In the genomic region with DNA sequence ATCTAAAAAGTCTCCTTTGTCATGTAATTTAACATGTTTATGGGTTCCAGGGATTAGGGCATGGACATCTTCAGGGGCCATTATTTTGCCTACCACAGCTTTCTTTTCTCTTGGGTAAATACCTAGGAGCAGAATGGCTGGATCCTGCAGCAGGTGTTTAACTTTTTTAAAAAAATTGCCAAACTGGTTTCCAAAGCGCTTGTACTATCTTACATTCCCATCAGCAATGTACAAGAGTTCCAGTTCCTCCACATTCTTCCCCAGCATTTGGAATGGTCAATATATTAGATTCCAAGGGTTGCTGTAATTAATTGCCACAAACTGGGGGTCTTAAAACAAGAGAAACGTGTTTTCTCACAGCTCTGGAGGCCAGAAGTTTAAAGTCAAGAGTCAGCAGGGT, we compare ENCODE assay signal across 33 cellular contexts. TPM values are rescaled to one million over a fixed set of nuclear protein-coding genes. Genes with fewer than 3 reads are reported as not detected.
"Had no signal": no experiment of that assay in that cellular context is flagged by ENCODE, and none has a peak within 500 bp of the region (broad histone marks: within the 10 kb centered on the region; RNA-seq: fewer than 3 reads in every experiment).

No MANE protein-coding gene starts in this region.

- H3K4me1 Mint-ChIP-seq: activated CD4-positive, alpha-beta T cell treated with anti-CD3 and anti-CD28 coated beads for 36 hours; activated CD4-positive, alpha-beta T cell treated with anti-CD3 and anti-CD28 coated beads, Interleukin-2, amount 10 ng/mL, durations not matched to agents 24 days and 14 days; activated CD8-positive, alpha-beta memory T cell treated with anti-CD3 and anti-CD28 coated beads, Interleukin-2, amount 10 ng/mL, durations not matched to agents 7 days and 5 days; activated naive CD4-positive, alpha-beta T cell treated with anti-CD3 and anti-CD28 coated beads, Interleukin-2, amount 50 U/mL, for 24 hours; activated naive CD8-positive, alpha-beta T cell treated with anti-CD3 and anti-CD28 coated beads for 36 hours; activated naive CD8-positive, alpha-beta T cell treated with anti-CD3 and anti-CD28 coated beads, Interleukin-2, amount 50 U/mL, for 24 hours; brain had no signal

- H3K27ac ChIP-seq: ascending aorta, breast epithelium, cardiac muscle cell, colonic mucosa, esophagus muscularis mucosa, gastroesophageal sphincter had no signal

- H3K27me3 ChIP-seq: ascending aorta, breast epithelium, cardiac muscle cell, colonic mucosa had no signal

- ATAC-seq: activated CD4-positive, alpha-beta T cell treated with anti-CD3 and anti-CD28 coated beads for 36 hours; activated CD8-positive, alpha-beta memory T cell treated with anti-CD3 and anti-CD28 coated beads, Interleukin-2, amount 10 ng/mL, durations not matched to agents 7 days and 5 days; activated CD8-positive, alpha-beta T cell treated with anti-CD3 and anti-CD28 coated beads, Interleukin-2, amount 10 ng/mL, durations not matched to agents 7 days and 5 days; activated naive CD8-positive, alpha-beta T cell treated with anti-CD3 and anti-CD28 coated beads, Interleukin-2, amount 50 U/mL, for 24 hours; gastroesophageal sphincter had no signal

- DNase-seq: activated CD4-positive, alpha-beta memory T cell treated with anti-CD3 and anti-CD28 coated beads for 36 hours; activated CD4-positive, alpha-beta T cell treated with anti-CD3 and anti-CD28 coated beads for 36 hours; activated CD4-positive, alpha-beta T cell treated with anti-CD3 and anti-CD28 coated beads, Interleukin-2, amount 10 ng/mL, durations not matched to agents 24 days and 14 days; activated CD4-positive, CD25-positive, alpha-beta regulatory T cell; activated CD4-positive, CD25-positive, alpha-beta regulatory T cell treated with anti-CD3 and anti-CD28 coated beads, Interleukin-2, amount 50 U/mL, for 72 hours; activated CD8-positive, alpha-beta memory T cell treated with anti-CD3 and anti-CD28 coated beads, Interleukin-2, amount 10 ng/mL, durations not matched to agents 7 days and 5 days; activated CD8-positive, alpha-beta memory T cell treated with anti-CD3 and anti-CD28 coated beads, Interleukin-2, amount 50 U/mL, for 4 hours; activated CD8-positive, alpha-beta T cell treated with anti-CD3 and anti-CD28 coated beads, Interleukin-2, amount 10 ng/mL, durations not matched to agents 7 days and 5 days; activated effector memory CD4-positive, alpha-beta T cell treated with anti-CD3 and anti-CD28 coated beads, Interleukin-2, amount 50 U/mL, for 16 hours; activated naive CD4-positive, alpha-beta T cell treated with anti-CD3 and anti-CD28 coated beads for 36 hours; activated naive CD8-positive, alpha-beta T cell treated with anti-CD3 and anti-CD28 coated beads for 36 hours; activated naive CD8-positive, alpha-beta T cell treated with anti-CD3 and anti-CD28 coated beads, Interleukin-2, amount 50 U/mL, for 24 hours; activated T-cell treated with anti-CD3 and anti-CD28 coated beads, Interleukin-2, amount 50 U/mL, for 1 hour; activated T-cell treated with anti-CD3 and anti-CD28 coated beads, Interleukin-2, amount 50 U/mL, for 48 hours; central memory CD4-positive, alpha-beta T cell; cerebellar nuclear complex; colonic mucosa; effector memory CD4-positive, alpha-beta T cell; erythroblast; foreskin melanocyte; T-helper 2 cell had no signal

- H3K4me3 ChIP-seq: ascending aorta, breast epithelium, cardiac muscle cell, colonic mucosa, esophagus muscularis mucosa, gastroesophageal sphincter had no signal

- H3K4me3 Mint-ChIP-seq: activated CD4-positive, alpha-beta memory T cell treated with anti-CD3 and anti-CD28 coated beads for 36 hours; activated CD4-positive, alpha-beta T cell treated with anti-CD3 and anti-CD28 coated beads for 36 hours; activated CD4-positive, alpha-beta T cell treated with anti-CD3 and anti-CD28 coated beads, Interleukin-2, amount 10 ng/mL, durations not matched to agents 24 days and 14 days; activated CD8-positive, alpha-beta memory T cell treated with anti-CD3 and anti-CD28 coated beads, Interleukin-2, amount 10 ng/mL, durations not matched to agents 7 days and 5 days; activated CD8-positive, alpha-beta T cell treated with anti-CD3 and anti-CD28 coated beads, Interleukin-2, amount 10 ng/mL, durations not matched to agents 7 days and 5 days; activated naive CD4-positive, alpha-beta T cell treated with anti-CD3 and anti-CD28 coated beads for 36 hours; activated naive CD4-positive, alpha-beta T cell treated with anti-CD3 and anti-CD28 coated beads, Interleukin-2, amount 50 U/mL, for 24 hours; activated naive CD8-positive, alpha-beta T cell treated with anti-CD3 and anti-CD28 coated beads for 36 hours; activated naive CD8-positive, alpha-beta T cell treated with anti-CD3 and anti-CD28 coated beads, Interleukin-2, amount 50 U/mL, for 24 hours; activated T-helper 1 cell treated with anti-CD3 and anti-CD28 coated beads, Interleukin-12 subunit alpha, Interleukin-12 subunit beta, Interleukin-2, Interleukin-4 antibody, amounts not matched to agents 30 ng/mL and 10 ng/mL and 1 ng/mL, durations not matched to agents 14 hours and 24 hours and 36 hours; brain had no signal

- H3K4me1 ChIP-seq: ascending aorta, breast epithelium, colonic mucosa, esophagus muscularis mucosa, gastroesophageal sphincter had no signal

- H3K36me3 ChIP-seq: ascending aorta, breast epithelium, cardiac muscle cell, colonic mucosa, esophagus muscularis mucosa, gastroesophageal sphincter had no signal

- H3K36me3 Mint-ChIP-seq: activated CD8-positive, alpha-beta memory T cell treated with anti-CD3 and anti-CD28 coated beads, Interleukin-2, amount 10 ng/mL, durations not matched to agents 7 days and 5 days; brain had no signal

- H3K27me3 Mint-ChIP-seq: activated CD4-positive, alpha-beta memory T cell treated with anti-CD3 and anti-CD28 coated beads for 36 hours; activated CD4-positive, alpha-beta T cell treated with anti-CD3 and anti-CD28 coated beads for 36 hours; activated naive CD4-positive, alpha-beta T cell treated with anti-CD3 and anti-CD28 coated beads, Interleukin-2, amount 50 U/mL, for 24 hours had no signal

- H3K27ac Mint-ChIP-seq: activated CD4-positive, alpha-beta memory T cell treated with anti-CD3 and anti-CD28 coated beads for 36 hours; activated CD4-positive, alpha-beta T cell treated with anti-CD3 and anti-CD28 coated beads for 36 hours; activated CD4-positive, alpha-beta T cell treated with anti-CD3 and anti-CD28 coated beads, Interleukin-2, amount 10 ng/mL, durations not matched to agents 24 days and 14 days; activated CD8-positive, alpha-beta memory T cell treated with anti-CD3 and anti-CD28 coated beads, Interleukin-2, amount 10 ng/mL, durations not matched to agents 7 days and 5 days; activated CD8-positive, alpha-beta T cell treated with anti-CD3 and anti-CD28 coated beads, Interleukin-2, amount 10 ng/mL, durations not matched to agents 7 days and 5 days; activated naive CD4-positive, alpha-beta T cell treated with anti-CD3 and anti-CD28 coated beads for 36 hours; activated naive CD4-positive, alpha-beta T cell treated with anti-CD3 and anti-CD28 coated beads, Interleukin-2, amount 50 U/mL, for 24 hours; activated naive CD8-positive, alpha-beta T cell treated with anti-CD3 and anti-CD28 coated beads, Interleukin-2, amount 50 U/mL, for 24 hours; activated T-helper 1 cell treated with anti-CD3 and anti-CD28 coated beads, Interleukin-12 subunit alpha, Interleukin-12 subunit beta, Interleukin-2, Interleukin-4 antibody, amounts not matched to agents 30 ng/mL and 10 ng/mL and 1 ng/mL, durations not matched to agents 14 hours and 24 hours and 36 hours; activated T-helper 2 cell treated with anti-CD3 and anti-CD28 coated beads, Interferon-gamma antibody, Interleukin-2, Interleukin-4, amounts not matched to agents 10 μg/mL and 5 μg/mL and 100 μg/mL, durations not matched to agents 14 hours and 24 hours and 36 hours; brain had no signal

- H3K9me3 ChIP-seq: colonic mucosa had no signal

RNA-seq across cellular contexts. Expression of a gene that starts 27.7 kb away (rescaled TPM):
- total RNA-seq: activated CD4-positive, alpha-beta memory T cell treated with anti-CD3 and anti-CD28 coated beads for 36 hours; activated CD4-positive, alpha-beta T cell treated with anti-CD3 and anti-CD28 coated beads for 36 hours; activated CD4-positive, alpha-beta T cell treated with anti-CD3 and anti-CD28 coated beads, Interleukin-2, amount 10 ng/mL, durations not matched to agents 24 days and 14 days; activated CD8-positive, alpha-beta memory T cell treated with anti-CD3 and anti-CD28 coated beads for 36 hours; activated CD8-positive, alpha-beta memory T cell treated with anti-CD3 and anti-CD28 coated beads, Interleukin-2, amount 10 ng/mL, durations not matched to agents 7 days and 5 days; activated CD8-positive, alpha-beta T cell treated with anti-CD3 and anti-CD28 coated beads, Interleukin-2, amount 10 ng/mL, durations not matched to agents 7 days and 5 days; activated naive CD4-positive, alpha-beta T cell treated with anti-CD3 and anti-CD28 coated beads for 36 hours; activated naive CD8-positive, alpha-beta T cell treated with anti-CD3 and anti-CD28 coated beads for 36 hours; activated T-helper 1 cell treated with anti-CD3 and anti-CD28 coated beads, Interleukin-12 subunit alpha, Interleukin-12 subunit beta, Interleukin-2, Interleukin-4 antibody, amounts not matched to agents 30 ng/mL and 10 ng/mL and 1 ng/mL, durations not matched to agents 14 hours and 24 hours and 36 hours; activated T-helper 2 cell treated with anti-CD3 and anti-CD28 coated beads, Interferon-gamma antibody, Interleukin-2, Interleukin-4, amounts not matched to agents 10 μg/mL and 5 μg/mL and 100 μg/mL, durations not matched to agents 14 hours and 24 hours and 36 hours; ascending aorta; breast epithelium; esophagus muscularis mucosa; gastroesophageal sphincter; glomerular endothelial cell; T-helper 1 cell treated with Interleukin-12 subunit alpha and Interleukin-12 subunit beta and Interleukin-4 antibody, amounts not matched to agents 30 ng/mL and 1 ng/mL, for 36 hours had no signal
